1 cellular context compared by ENCODE assay signal in the genomic region with DNA sequence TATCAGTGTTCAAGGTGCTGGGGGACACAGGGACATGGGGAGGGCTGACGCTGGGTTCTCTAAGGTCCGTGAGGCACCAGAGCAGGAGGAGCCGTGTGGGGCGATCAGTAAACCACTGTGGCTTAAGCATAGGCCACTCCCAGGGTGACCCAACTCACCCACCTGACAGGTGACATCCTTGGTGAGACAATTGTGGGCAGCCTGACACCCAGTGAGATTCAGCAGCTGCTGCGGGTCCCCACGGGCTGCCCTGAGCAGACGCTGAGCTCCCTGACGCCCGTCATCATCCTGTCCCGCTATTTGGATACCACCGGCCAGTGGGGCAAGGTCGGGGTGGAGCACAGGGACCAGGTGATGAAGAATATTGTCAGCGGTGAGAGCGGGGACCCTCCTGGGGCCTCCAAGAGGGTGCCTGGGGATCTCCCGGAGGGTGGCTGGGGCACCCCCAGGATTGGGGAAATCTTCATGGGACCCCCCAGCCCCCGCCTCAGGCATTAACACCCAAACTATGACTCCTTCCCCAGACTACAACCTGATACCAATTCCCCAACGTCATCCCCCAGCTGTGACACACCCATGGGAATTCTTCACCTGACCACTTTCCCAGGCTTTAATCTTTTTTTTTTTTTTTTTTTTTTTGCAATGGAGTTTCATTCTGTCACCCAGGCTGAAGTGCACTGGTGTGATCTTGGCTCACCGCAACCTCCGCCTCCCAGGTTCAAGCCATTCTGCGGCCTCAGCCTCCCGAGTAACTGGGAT.
TF ChIP-seq lines count a peak whose summit lies in the region.

No MANE protein-coding gene starts in this region.

TF ChIP-seq in A549, 52 proteins besides CTCF, POLR2A, EP300 and RAD21 (continued from another document):
- TF ChIP-seq FOSL2 (IDR thresholded peaks at IDR 0.05), result no peak
- no peak for TF ChIP-seq FOSL2 (CRISPR knock-in tag; IDR thresholded peaks at IDR 0.05)
- no peak for TF ChIP-seq CHD4 (IDR thresholded peaks at IDR 0.05; ENCODE audit: borderline replicate concordance)
